Comparison of ENCODE assay signal across 8 cellular contexts in the genomic region with DNA sequence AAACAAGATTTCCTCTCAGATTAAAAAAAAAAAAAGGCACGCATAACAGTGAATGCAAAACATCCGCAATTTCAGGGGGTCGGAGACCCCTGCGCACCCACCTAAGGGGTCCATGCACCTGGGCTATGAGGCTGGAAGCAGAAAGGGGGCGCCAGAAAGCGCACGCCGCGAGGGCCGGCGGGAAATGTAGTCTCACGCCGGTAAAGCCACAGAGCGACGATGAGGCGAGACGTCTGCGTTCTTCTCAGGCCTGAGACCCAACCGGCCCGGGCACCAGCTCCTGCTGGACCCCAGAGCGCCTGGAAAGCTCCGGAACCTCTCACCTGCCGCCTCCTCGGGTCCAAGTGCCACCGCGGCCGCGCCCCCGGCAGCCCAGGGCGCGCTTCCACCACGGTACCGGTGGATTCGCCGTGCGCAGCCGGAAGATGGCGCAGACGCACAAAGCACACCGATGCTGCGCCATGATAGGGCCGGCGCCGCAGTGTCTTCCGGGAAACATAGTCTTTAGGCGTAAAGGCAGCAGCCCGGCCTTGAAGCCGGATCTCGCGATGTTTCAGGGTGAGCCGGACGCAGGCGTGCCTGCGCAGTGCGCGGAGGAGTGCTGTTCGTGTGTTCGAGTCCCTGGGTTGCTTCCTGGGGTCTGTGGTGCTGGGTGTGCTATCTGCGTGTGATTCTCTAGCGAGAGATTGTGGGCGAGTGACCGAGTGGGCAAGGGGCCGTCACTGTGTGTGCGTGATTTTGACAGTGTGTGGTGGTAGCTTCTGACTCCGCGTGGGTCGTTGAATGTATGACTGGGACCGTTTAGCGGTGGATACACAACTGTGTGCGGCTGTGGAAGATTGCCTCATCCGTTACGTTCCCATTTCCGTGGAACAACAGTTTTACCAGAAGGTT. TPM values are rescaled to one million over a fixed set of nuclear protein-coding genes. Genes with fewer than 3 reads are reported as not detected.
DNase-seq lines count a peak whose midpoint lies in the region; ATAC-seq and TF ChIP-seq lines count a peak whose summit lies in the region.

A gene (minus strand): TSS at position 416 of the 894 bp plus-strand sequence. CDS start 1,782 bp downstream, outside the sequence.

- WGBS in lower leg skin, 2 donors: 1 to 4% methylated on average over 58 to 60 of the region's 73 CpGs

- intact Hi-C loops in lower leg skin (cut with DNase I; ENCODE audit: low total_unique reads): no loop called here

- peak within 1 kb of the TSS; percentile 74 for H3K27ac ChIP-seq in 22Rv1

- no peak for TF ChIP-seq POLR2A in lower leg skin (IDR thresholded peaks at IDR 0.05)

- ATAC-seq in GM18519 (IDR thresholded peaks at IDR 0.05; ENCODE audit: low FRiP score, unreplicated experiment): peak; percentile 80
- ATAC-seq in HG03095 (IDR thresholded peaks at IDR 0.05; ENCODE audit: unreplicated experiment): peak; percentile 87

- DNase-seq in NCI-H2227 treated with DMSO at 0.1 percent for 48 hours (lab: John Stamatoyannopoulos, UW) (peak; percentile 99), ecto neural progenitor cell (ENCODE audit: low spot score) (peak; percentile 93), lower leg skin (ENCODE audit: low spot score in 2 of 2) (peak; percentile 91 to 98)
- peak; percentile 87 to 88 for DNase-seq in activated CD4-positive, alpha-beta T cell treated with anti-CD3 and anti-CD28 coated beads, Interleukin-2, amount 50 U/mL, for 48 hours
- peak; percentile 85 to 94 for DNase-seq in stimulated activated CD4-positive, alpha-beta T cell treated with anti-CD3 and anti-CD28 coated beads, Interleukin-4, amount 100 ng/mL, for 4 hours

- H3K4me3 ChIP-seq in lower leg skin (ENCODE audit: low read depth, poor library complexity, severe bottlenecking): peak within 1 kb of the TSS; percentile 50

- peak; percentile 95 for TF ChIP-seq CTCF in 22Rv1 (IDR thresholded peaks at IDR 0.05)
- TF ChIP-seq CTCF in lower leg skin (IDR thresholded peaks at IDR 0.05): peak in 1 of 3 donors; percentile 40

RNA-seq across cellular contexts. Expression of the gene that starts here (rescaled TPM):
- 1 to 10 TPM; 2.9 to 5.4 (median 4.3) TPM for total RNA-seq in lower leg skin

Comparison
In these comparisons a context has a peak if more than half of its experiments do, and no peak if none do; other contexts are left out.
1. Peak in every context shown above with its lines: DNase-seq, ATAC-seq, H3K4me3 ChIP-seq and H3K27ac ChIP-seq.